ENCODE assay signal across 10 cellular contexts in the genomic region with DNA sequence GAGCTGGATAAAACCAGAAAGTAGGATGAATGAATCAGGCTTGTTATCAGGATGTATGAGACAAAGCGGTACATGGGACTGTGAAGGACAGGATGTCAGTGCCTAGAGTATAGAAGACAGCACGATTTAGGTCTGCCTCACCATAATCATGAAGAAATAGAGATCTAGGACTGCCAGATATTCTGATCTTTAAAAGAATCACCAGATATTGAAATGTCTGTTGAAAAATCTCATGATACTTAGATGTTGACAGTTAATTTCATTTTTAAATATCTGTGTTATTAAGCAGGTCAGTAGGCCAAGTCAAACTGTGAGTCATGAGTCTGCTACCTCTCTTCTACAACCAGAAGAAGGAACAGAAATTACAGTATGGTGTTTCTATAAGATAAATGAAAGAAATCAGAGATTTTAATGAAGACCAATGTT.
DNase-seq lines count a peak whose midpoint lies in the region; ATAC-seq and TF ChIP-seq lines count a peak whose summit lies in the region.
"Had no signal": no experiment of that assay in that cellular context is flagged by ENCODE, and none has a peak within 500 bp of the region (broad histone marks: within the 10 kb centered on the region; RNA-seq: fewer than 3 reads in every experiment).

No MANE protein-coding gene starts in this region.

- DNase-seq in T-helper 2 cell treated with Interferon-gamma antibody and Interleukin-4, amounts not matched to agents 5 μg/mL and 100 μg/mL, for 36 hours (ENCODE audit: low spot score) = no peak
- DNase-seq in natural killer cell (no peak), GM10248 (ENCODE audit: extremely low spot score) (no peak)
- DNase-seq: NCI-H2171, Peyer's patch, T1000 had no signal

- no peaks in the 10 kb centered on the region for H3K27me3 Mint-ChIP-seq in T-helper 2 cell treated with Interferon-gamma antibody and Interleukin-4, amounts not matched to agents 5 μg/mL and 100 μg/mL, for 36 hours (ENCODE audit: low read depth)
- no peaks in the 10 kb centered on the region for H3K27me3 Mint-ChIP-seq in natural killer cell (ENCODE audit: low read depth in 2 of 2)

- ATAC-seq in GM18498 (IDR thresholded peaks at IDR 0.05; ENCODE audit: unreplicated experiment) (peak; percentile 41), GM21528 (IDR thresholded peaks at IDR 0.05; ENCODE audit: low FRiP score, unreplicated experiment) (peak; percentile 31), natural killer cell (peak; percentile 55 to 75 (median 61)), GM21526 (IDR thresholded peaks at IDR 0.05; ENCODE audit: low FRiP score, unreplicated experiment) (no peak), GM18502 (IDR thresholded peaks at IDR 0.05; ENCODE audit: poor library complexity, unreplicated experiment) (no peak)

- intact Hi-C loops in natural killer cell (cut with micrococcal nuclease) = no loop called here

- POLR2A ChIA-PET in GM10248 (lab: Yijun Ruan, JAX) = no interaction called here

- CTCF ChIA-PET in GM10248 (lab: Yijun Ruan, JAX) = interaction anchor here (0.8 to 4.9 kb wide), 7 partner anchors 10 to 64 kb away, joined by 3 to 28 read pairs (median 4); a partner anchor contains a TSS

- peak overlapping the region; percentile 9 for H3K27ac Mint-ChIP-seq in T-helper 2 cell treated with Interferon-gamma antibody and Interleukin-4, amounts not matched to agents 5 μg/mL and 100 μg/mL, for 36 hours
- peak overlapping the region; percentile 46 to 86 for H3K27ac Mint-ChIP-seq in natural killer cell

- peaks cover 56% of the 10 kb centered on the region for H3K4me1 Mint-ChIP-seq in T-helper 2 cell treated with Interferon-gamma antibody and Interleukin-4, amounts not matched to agents 5 μg/mL and 100 μg/mL, for 36 hours (ENCODE audit: low read depth)
- H3K4me1 Mint-ChIP-seq in natural killer cell = peaks cover 57 to 68% of the 10 kb centered on the region in 2 donors

- H3K9me3 Mint-ChIP-seq in T-helper 2 cell treated with Interferon-gamma antibody and Interleukin-4, amounts not matched to agents 5 μg/mL and 100 μg/mL, for 36 hours = no peaks in the 10 kb centered on the region
- no peaks in the 10 kb centered on the region for H3K9me3 Mint-ChIP-seq in natural killer cell

- peaks cover 50% of the 10 kb centered on the region for H3K36me3 Mint-ChIP-seq in T-helper 2 cell treated with Interferon-gamma antibody and Interleukin-4, amounts not matched to agents 5 μg/mL and 100 μg/mL, for 36 hours (ENCODE audit: low read depth)
- H3K36me3 Mint-ChIP-seq in natural killer cell = no peaks in the 10 kb centered on the region

- peak overlapping the region; percentile 37 for H3K4me3 Mint-ChIP-seq in T-helper 2 cell treated with Interferon-gamma antibody and Interleukin-4, amounts not matched to agents 5 μg/mL and 100 μg/mL, for 36 hours
- H3K4me3 Mint-ChIP-seq in natural killer cell = no peak overlapping the region

- TF ChIP-seq CTCF in natural killer cell (IDR thresholded peaks at IDR 0.05) (no peak), GM10248 (IDR thresholded peaks at IDR 0.05; ENCODE audit: control extremely low read depth, extremely low read depth, low read depth, missing control alignments) (no peak)

Comparison
In these comparisons a context has a peak if more than half of its experiments do, and no peak if none do; other contexts are left out.
1. ATAC-seq: peak in GM18498 (single experiment), GM21528 (single experiment) and natural killer cell (3 of 3); none in GM21526 (single experiment) and GM18502 (single experiment).